ENCODE assay signal across 8 cellular contexts in genomic region chr4:5050520-5050955, GRCh38. TPM values are rescaled to one million over a fixed set of nuclear protein-coding genes. Genes with fewer than 3 reads are reported as not detected.
A peak's percentile ranks its signal among the peaks of the same experiment; 100 is the strongest.
DNase-seq lines count a peak whose midpoint lies in the region; ATAC-seq and TF ChIP-seq lines count a peak whose summit lies in the region.

No MANE protein-coding gene starts in this region.

- no peaks in the 10 kb centered on the region for H3K36me3 ChIP-seq in WERI-Rb-1
- no peaks in the 10 kb centered on the region for H3K36me3 ChIP-seq in mucosa of stomach (ENCODE audit: control insufficient read depth, insufficient read depth, low read length)
- H3K36me3 ChIP-seq in tibial nerve: no peaks in the 10 kb centered on the region

- peak overlapping the region; percentile 3 for H3K9ac ChIP-seq in mucosa of stomach (ENCODE audit: low read length)

- no peak for TF ChIP-seq EP300 in tibial nerve (IDR thresholded peaks at IDR 0.05)

- DNase-seq in AG20443 (ENCODE audit: low spot score) (peak; percentile 92), NCI-H1417 (lab: John Stamatoyannopoulos, UW) (peak; percentile 74 to 87 (median 83)), WERI-Rb-1 (peak; percentile 86), fibroblast of mammary gland (ENCODE audit: low read depth) (peak; percentile 77), tibial nerve (ENCODE audit: low spot score in 2 of 2) (peak; percentile 33 to 53)

- H3K27ac ChIP-seq in WERI-Rb-1 (no peak overlapping the region), tibial nerve (peak overlapping the region in 1 of 4 donors; percentile 50)

- TF ChIP-seq CTCF in GM12875 (IDR thresholded peaks at IDR 0.05; ENCODE audit: borderline replicate concordance, insufficient read depth, low read depth, low read length): peak; percentile 57
- peak; percentile 93 for TF ChIP-seq CTCF in WERI-Rb-1 (IDR thresholded peaks at IDR 0.05; ENCODE audit: low read depth, low read length)
- peak; percentile 75 for TF ChIP-seq CTCF in fibroblast of mammary gland (conservative IDR thresholded peaks at IDR 0.05; ENCODE audit: control insufficient read depth, insufficient read depth, low read depth, low read length)
- peak; percentile 40 to 76 (median 70) for TF ChIP-seq CTCF in tibial nerve (IDR thresholded peaks at IDR 0.05)

- H3K4me3 ChIP-seq in GM12875 (ENCODE audit: low read depth, low read length): peak overlapping the region; percentile 21
- H3K4me3 ChIP-seq in WERI-Rb-1 (ENCODE audit: low read depth, low read length): peak overlapping the region; percentile 69
- H3K4me3 ChIP-seq in fibroblast of mammary gland (ENCODE audit: control insufficient read depth, low read depth, low read length): peak overlapping the region; percentile 41
- H3K4me3 ChIP-seq in mucosa of stomach (ENCODE audit: low read length): peak overlapping the region; percentile 39
- H3K4me3 ChIP-seq in tibial nerve: peak overlapping the region; percentile 38 to 68 (median 43)

- no peaks in the 10 kb centered on the region for H3K27me3 ChIP-seq in WERI-Rb-1 (ENCODE audit: insufficient read depth, low read depth, severe bottlenecking)
- peaks cover 19% of the 10 kb centered on the region for H3K27me3 ChIP-seq in mucosa of stomach (ENCODE audit: control insufficient read depth, insufficient read depth, low read length)
- no peaks in the 10 kb centered on the region for H3K27me3 ChIP-seq in tibial nerve

- 1 to 2% methylated on average over 21 to 22 of the region's 25 CpGs for WGBS in tibial nerve, 2 donors

- TF ChIP-seq POLR2A in tibial nerve (IDR thresholded peaks at IDR 0.05): no peak

- peaks cover 8% of the 10 kb centered on the region for H3K4me1 ChIP-seq in mucosa of stomach (ENCODE audit: control insufficient read depth, insufficient read depth, low read length)
- H3K4me1 ChIP-seq in tibial nerve: peaks cover 0 to 24% (median 14%) of the 10 kb centered on the region in 4 donors

- ATAC-seq in HG03175 (IDR thresholded peaks at IDR 0.05; ENCODE audit: unreplicated experiment): no peak

- H3K9me3 ChIP-seq in WERI-Rb-1 (ENCODE audit: severe bottlenecking) (no peaks in the 10 kb centered on the region), mucosa of stomach (ENCODE audit: control insufficient read depth, low read length) (no peaks in the 10 kb centered on the region), tibial nerve (no peaks in the 10 kb centered on the region)

RNA-seq across cellular contexts. Expression of gene STK32B, which starts 0.7 kb away (rescaled TPM):
- 1 to 10 TPM in 3 of 4 donors, under 1 TPM in 1; 0.39 to 2.7 (median 2.4) TPM for total RNA-seq in tibial nerve

RNA-seq across cellular contexts. Expression of gene CYTL1, which starts 31.3 kb away (rescaled TPM):
- 1 to 10 TPM in 2 of 4 donors, not detected in 2; 5.9 to 9.6 TPM for total RNA-seq in tibial nerve
